1 cellular context compared by ENCODE assay signal in genomic region chr2:42974697-42975357, GRCh38.
TF ChIP-seq lines count a peak whose summit lies in the region.

No MANE protein-coding gene starts in this region.

TF ChIP-seq in HEK293, 187 proteins besides CTCF, POLR2A, EP300 and RAD21 (continued from another document and continues in another):
- TF ChIP-seq PRDM10 (tag by site-specific recombination; IDR thresholded peaks at IDR 0.05) (no peak), ZNF654 (tag by site-specific recombination; IDR thresholded peaks at IDR 0.05; ENCODE audit: low read depth) (peak; percentile 80), ZNF416 (tag by site-specific recombination; IDR thresholded peaks at IDR 0.05) (no peak), ZSCAN30 (tag by site-specific recombination; IDR thresholded peaks at IDR 0.05) (0 out of 2 replicates have a peak, but pooled peaks have one; percentile 20), KLF9 (tag by site-specific recombination; IDR thresholded peaks at IDR 0.05; ENCODE audit: low read depth) (no peak), ZNF610 (tag by site-specific recombination; IDR thresholded peaks at IDR 0.05; ENCODE audit: borderline replicate concordance) (no peak), ZFP37 (tag by site-specific recombination; IDR thresholded peaks at IDR 0.05) (no peak), ZNF701 (tag by site-specific recombination; IDR thresholded peaks at IDR 0.05) (no peak), ZNF10 (tag by site-specific recombination; IDR thresholded peaks at IDR 0.05) (no peak), IKZF3 (tag by site-specific recombination; IDR thresholded peaks at IDR 0.05) (0 out of 2 replicates have a peak, but pooled peaks have one; percentile 22), ZNF2 (tag by site-specific recombination; IDR thresholded peaks at IDR 0.05) (0 out of 2 replicates have a peak, but pooled peaks have one; percentile 24), ZNF18 (tag by site-specific recombination; IDR thresholded peaks at IDR 0.05) (no peak), ZNF214 (tag by site-specific recombination; IDR thresholded peaks at IDR 0.05; ENCODE audit: borderline replicate concordance) (no peak), ZNF433 (tag by site-specific recombination; IDR thresholded peaks at IDR 0.05; ENCODE audit: low read depth) (no peak), ZNF530 (tag by site-specific recombination; IDR thresholded peaks at IDR 0.05; ENCODE audit: low read depth) (no peak), ZNF555 (tag by site-specific recombination; conservative IDR thresholded peaks at IDR 0.05) (no peak), ZNF645 (tag by site-specific recombination; IDR thresholded peaks at IDR 0.05) (no peak), ZNF274 (IDR thresholded peaks at IDR 0.05; ENCODE audit: low read length) (no peak), ZNF274 (tag by site-specific recombination; IDR thresholded peaks at IDR 0.05; ENCODE audit: borderline replicate concordance) (no peak), GLIS1 (tag by site-specific recombination; IDR thresholded peaks at IDR 0.05) (no peak), ZNF121 (tag by site-specific recombination; IDR thresholded peaks at IDR 0.05) (no peak), ZNF560 (tag by site-specific recombination; IDR thresholded peaks at IDR 0.05; ENCODE audit: borderline replicate concordance) (no peak), HOXC10 (CRISPR knock-in tag; IDR thresholded peaks at IDR 0.05) (no peak), ZBTB10 (tag by site-specific recombination; IDR thresholded peaks at IDR 0.05) (peak; percentile 41; the same call in 1 of the 2 replicates), ZNF843 (tag by site-specific recombination; IDR thresholded peaks at IDR 0.05) (no peak), ZNF596 (tag by site-specific recombination; IDR thresholded peaks at IDR 0.05) (no peak), ZNF514 (tag by site-specific recombination; IDR thresholded peaks at IDR 0.05) (no peak), ZBTB7A (tag by site-specific recombination; IDR thresholded peaks at IDR 0.05; ENCODE audit: low read depth) (no peak), HIC1 (tag by site-specific recombination; IDR thresholded peaks at IDR 0.05) (no peak), ZNF776 (tag by site-specific recombination; IDR thresholded peaks at IDR 0.05; ENCODE audit: borderline replicate concordance) (no peak), ZNF670 (tag by site-specific recombination; IDR thresholded peaks at IDR 0.05; ENCODE audit: low read depth) (no peak), MYNN (tag by site-specific recombination; IDR thresholded peaks at IDR 0.05; ENCODE audit: borderline replicate concordance) (no peak), ZNF76 (tag by site-specific recombination; IDR thresholded peaks at IDR 0.05; ENCODE audit: borderline replicate concordance, low read depth) (peak; percentile 14; the same call in 1 of the 2 replicates), BCL11B (tag by site-specific recombination; IDR thresholded peaks at IDR 0.05; ENCODE audit: low read depth) (no peak), ZNF239 (tag by site-specific recombination; IDR thresholded peaks at IDR 0.05) (no peak), SALL2 (tag by site-specific recombination; IDR thresholded peaks at IDR 0.05; ENCODE audit: borderline replicate concordance) (no peak), KLF17 (tag by site-specific recombination; IDR thresholded peaks at IDR 0.05) (no peak), GLIS2 (tag by site-specific recombination; IDR thresholded peaks at IDR 0.05) (peak; percentile 83), ZNF202 (tag by site-specific recombination; IDR thresholded peaks at IDR 0.05; ENCODE audit: borderline replicate concordance) (no peak), ZNF747 (tag by site-specific recombination; IDR thresholded peaks at IDR 0.05) (no peak), KLF8 (tag by site-specific recombination; IDR thresholded peaks at IDR 0.05) (no peak), PBX3 (CRISPR knock-in tag; IDR thresholded peaks at IDR 0.05) (0 out of 2 replicates have a peak, but pooled peaks have one; percentile 57), ZNF398 (tag by site-specific recombination; IDR thresholded peaks at IDR 0.05) (0 out of 2 replicates have a peak, but pooled peaks have one; percentile 25), TCF7L2 (IDR thresholded peaks at IDR 0.05; ENCODE audit: borderline replicate concordance, low read depth, low read length) (no peak), SETDB1 (IDR thresholded peaks at IDR 0.05; ENCODE audit: insufficient read length, low read length) (no peak)
